Comparison of ENCODE assay signal across 25 cellular contexts in genomic region chr14:90424686-90425255, GRCh38. TPM values are rescaled to one million over a fixed set of nuclear protein-coding genes. Genes with fewer than 3 reads are reported as not detected.
A peak's percentile ranks its signal among the peaks of the same experiment; 100 is the strongest.
DNase-seq lines count a peak whose midpoint lies in the region; ATAC-seq, FAIRE-seq and TF ChIP-seq lines count a peak whose summit lies in the region.
"Had no signal": no experiment of that assay in that cellular context is flagged by ENCODE, and none has a peak within 500 bp of the region (broad histone marks: within the 10 kb centered on the region; RNA-seq: fewer than 3 reads in every experiment).

No MANE protein-coding gene starts in this region.

- no peaks in the 10 kb centered on the region for H3F3A ChIP-seq in neural progenitor cell (ENCODE audit: low read depth)

- FAIRE-seq in GM19239 (lab: Jason Lieb, UNC) (peak; percentile 23), K562 (lab: Jason Lieb, UNC) (no peak)
- FAIRE-seq: A549, G401.6, RCC 7860 had no signal

- in situ Hi-C loops in K562 (cut with MboI): no loop called here

- H2AFZ ChIP-seq in K562 (ENCODE audit: low read depth, low read length) (no peak overlapping the region), neural progenitor cell (replicated peaks) (peak overlapping the region; percentile 40)

- ATAC-seq in K562 (no peak), HG03460 (IDR thresholded peaks at IDR 0.05; ENCODE audit: unreplicated experiment) (no peak), GM21515 (IDR thresholded peaks at IDR 0.05; ENCODE audit: unreplicated experiment) (no peak)
- ATAC-seq: A549; CD8-positive, alpha-beta T cell had no signal

- no peak for TF ChIP-seq POLR2A in K562 (conservative IDR thresholded peaks at IDR 0.05)

- H4K20me1 ChIP-seq in K562 (replicated peaks; ENCODE audit: control insufficient read depth, insufficient read depth, low read length): no peaks in the 10 kb centered on the region
- H4K20me1 ChIP-seq in neural progenitor cell (ENCODE audit: low read depth): no peaks in the 10 kb centered on the region

- CTCF ChIA-PET in K562 (lab: Yijun Ruan, JAX; ENCODE audit: low intra/inter-chr PET ratio): no interaction called here

- TF ChIP-seq CTCF in K562 (IDR thresholded peaks at IDR 0.05 in 2 of 3, conservative IDR thresholded peaks at IDR 0.05 in 1 of 3; ENCODE audit: insufficient read depth in 2 of 3, low read depth in 1 of 3, low read length in 3 of 3) (no peak), glutamatergic neuron (IDR thresholded peaks at IDR 0.05; ENCODE audit: partially characterized antibody, unreplicated experiment) (no peak), neural progenitor cell (IDR thresholded peaks at IDR 0.05) (no peak)

- no peak for TF ChIP-seq EP300 in K562 (IDR thresholded peaks at IDR 0.05; ENCODE audit: low read length)

- H3K27ac Mint-ChIP-seq in glutamatergic neuron (ENCODE audit: unreplicated experiment) (peak overlapping the region; percentile 43), neural progenitor cell (peak overlapping the region; percentile 81)
- H3K27ac Mint-ChIP-seq: CD8-positive, alpha-beta T cell; HFFc6 had no signal

- H3K27ac ChIP-seq in K562 (ENCODE audit: extremely low read depth, low read depth, low read length): no peak overlapping the region
- H3K27ac ChIP-seq in neural progenitor cell: no peak overlapping the region
- H3K27ac ChIP-seq: A549, C4-2B had no signal

- WGBS in K562 (ENCODE audit: insufficient coverage, low coverage, missing lambda C conversion rate): 9% methylated on average over 13 of the region's 14 CpGs

- H3K9me3 ChIP-seq in K562 (replicated peaks; ENCODE audit: control insufficient read depth, insufficient read depth, low read depth, low read length): 0 out of 2 replicates have a peak, but pooled peaks cover 2% of the 10 kb centered on the region
- H3K9me3 ChIP-seq in neural progenitor cell (ENCODE audit: low read depth): no peaks in the 10 kb centered on the region
- H3K9me3 ChIP-seq: A549, Caco-2, SK-N-SH had no signal

- POLR2A ChIA-PET in K562 (lab: Yijun Ruan, JAX): interaction anchor here (0.6 to 1.3 kb wide), 4 partner anchors 41 to 1942 kb away, joined by 3 read pairs; no protein-coding TSS in a partner anchor

- DNase-seq in GM19239 (ENCODE audit: insufficient read length, low spot score): no peak
- no peak for DNase-seq in K562 (ENCODE audit: extremely low read depth in 1 of 4, low spot score in 3 of 4)
- no peak for DNase-seq in glutamatergic neuron
- DNase-seq in neural progenitor cell (ENCODE audit: low spot score): no peak
- DNase-seq in ureter (ENCODE audit: low spot score): no peak
- DNase-seq: AML-193; CD8-positive, alpha-beta T cell; HFFc6; Karpas-422; NCI-H1092; NCI-H1417 treated with DMSO at 0.1 percent for 48 hours; NCI-H1694 treated with DMSO at 0.1 percent for 48 hours; NCI-H2081 treated with DMSO at 0.1 percent for 48 hours; NCI-H2171 treated with DMSO at 0.1 percent for 48 hours; NCI-H524; NCI-H774; SK-N-SH; SW 1271 had no signal

- H3K4me1 Mint-ChIP-seq in glutamatergic neuron (ENCODE audit: low read depth, unreplicated experiment): peaks cover 22% of the 10 kb centered on the region
- peaks cover 35% of the 10 kb centered on the region for H3K4me1 Mint-ChIP-seq in neural progenitor cell

- H3K9me1 ChIP-seq in K562 (ENCODE audit: control insufficient read depth, insufficient read depth, low read length): no peaks in the 10 kb centered on the region

- no TSS peak for BruUV-seq in K562 (replicated peaks; lab: Mats Ljungman, UMichigan)

- H3K4me2 ChIP-seq in K562 (ENCODE audit: insufficient read depth, low read length) (no peak overlapping the region), neural progenitor cell (no peak overlapping the region)
- H3K4me2 ChIP-seq: A549, SK-N-SH had no signal

- TF ChIP-seq RAD21 in K562 (CRISPR knock-in tag; conservative IDR thresholded peaks at IDR 0.05 in 1 of 2, IDR thresholded peaks at IDR 0.05 in 1 of 2): no peak

- no peak overlapping the region for H3K4me3 Mint-ChIP-seq in glutamatergic neuron (ENCODE audit: unreplicated experiment)
- no peak overlapping the region for H3K4me3 Mint-ChIP-seq in neural progenitor cell
- H3K4me3 Mint-ChIP-seq: CD8-positive, alpha-beta T cell; HFFc6 had no signal

- H3K36me3 ChIP-seq in K562 (ENCODE audit: control insufficient read depth, insufficient read depth, low read length) (no peaks in the 10 kb centered on the region), neural progenitor cell (no peaks in the 10 kb centered on the region)

- H3K4me3 ChIP-seq in K562: no peak overlapping the region
- H3K4me3 ChIP-seq in neural progenitor cell: no peak overlapping the region
- H3K4me3 ChIP-seq: A549 had no signal

- intact Hi-C loops in K562 (cut with micrococcal nuclease): no loop called here

- H3K36me3 Mint-ChIP-seq in glutamatergic neuron (ENCODE audit: unreplicated experiment): peaks cover 5% of the 10 kb centered on the region
- no peaks in the 10 kb centered on the region for H3K36me3 Mint-ChIP-seq in neural progenitor cell
- H3K36me3 Mint-ChIP-seq: CD8-positive, alpha-beta T cell had no signal

- peaks cover 0 to 32% of the 10 kb centered on the region in 2 experiments; a peak in 3 of 5 replicates for H3K27me3 ChIP-seq in K562 (ENCODE audit: control insufficient read depth in 2 of 2, insufficient read depth in 2 of 2, low read length in 2 of 2)
- H3K27me3 ChIP-seq in neural progenitor cell: no peaks in the 10 kb centered on the region

- no peaks in the 10 kb centered on the region for H3K79me2 ChIP-seq in K562 (ENCODE audit: control insufficient read depth, insufficient read depth, low read length)
- no peaks in the 10 kb centered on the region for H3K79me2 ChIP-seq in neural progenitor cell (ENCODE audit: low read depth)

- H3K27me3 Mint-ChIP-seq in glutamatergic neuron (ENCODE audit: unreplicated experiment) (peaks cover 6% of the 10 kb centered on the region), neural progenitor cell (ENCODE audit: insufficient read depth, low read depth) (peaks cover 5% of the 10 kb centered on the region)

- no peaks in the 10 kb centered on the region for H3K9me3 Mint-ChIP-seq in glutamatergic neuron (ENCODE audit: unreplicated experiment)
- H3K9me3 Mint-ChIP-seq in neural progenitor cell: peaks cover 7% of the 10 kb centered on the region
- H3K9me3 Mint-ChIP-seq: CD8-positive, alpha-beta T cell; HFFc6 had no signal

- no peak overlapping the region for H3K9ac ChIP-seq in K562 (ENCODE audit: insufficient read depth in 1 of 2, low read depth in 2 of 2, low read length in 2 of 2)
- H3K9ac ChIP-seq in neural progenitor cell: no peak overlapping the region
- H3K9ac ChIP-seq: SK-N-SH had no signal

- no peaks in the 10 kb centered on the region; a peak in 1 of 5 replicates for H3K4me1 ChIP-seq in K562 (replicated peaks in 1 of 2; ENCODE audit: control insufficient read depth in 2 of 2, insufficient read depth in 2 of 2, low read length in 2 of 2)
- H3K4me1 ChIP-seq in neural progenitor cell: no peaks in the 10 kb centered on the region
- H3K4me1 ChIP-seq: Caco-2 had no signal

TF ChIP-seq in K562, 482 proteins besides CTCF, POLR2A, EP300 and RAD21:
- TF ChIP-seq ELF2 (CRISPR knock-in tag; IDR thresholded peaks at IDR 0.05) (no peak), RFX1 (IDR thresholded peaks at IDR 0.05) (peak; percentile 75), L3MBTL2 (IDR thresholded peaks at IDR 0.05) (peak; percentile 34; the same call in 1 of the 2 replicates), PTBP1 (IDR thresholded peaks at IDR 0.05; ENCODE audit: low read depth, low read length) (no peak)
- TF ChIP-seq, protein P1, sequence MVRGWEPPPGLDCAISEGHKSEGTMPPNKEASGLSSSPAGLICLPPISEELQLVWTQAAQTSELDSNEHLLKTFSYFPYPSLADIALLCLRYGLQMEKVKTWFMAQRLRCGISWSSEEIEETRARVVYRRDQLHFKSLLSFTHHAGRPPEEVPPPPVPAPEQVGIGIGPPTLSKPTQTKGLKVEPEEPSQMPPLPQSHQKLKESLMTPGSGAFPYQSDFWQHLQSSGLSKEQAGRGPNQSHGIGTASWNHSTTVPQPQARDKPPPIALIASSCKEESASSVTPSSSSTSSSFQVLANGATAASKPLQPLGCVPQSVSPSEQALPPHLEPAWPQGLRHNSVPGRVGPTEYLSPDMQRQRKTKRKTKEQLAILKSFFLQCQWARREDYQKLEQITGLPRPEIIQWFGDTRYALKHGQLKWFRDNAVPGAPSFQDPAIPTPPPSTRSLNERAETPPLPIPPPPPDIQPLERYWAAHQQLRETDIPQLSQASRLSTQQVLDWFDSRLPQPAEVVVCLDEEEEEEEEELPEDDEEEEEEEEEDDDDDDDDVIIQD (CRISPR knock-in tag; IDR thresholded peaks at IDR 0.05): no peak

RNA-seq across cellular contexts. Expression of gene CALM1, which starts 27.9 kb away (rescaled TPM):
- total RNA-seq in K562 (2011; cell fraction: chromatin; rRNA removed; ENCODE audit: low replicate concordance): 62.1 and 139 TPM in 2 replicates
- 42.4 and 45.7 TPM in 2 replicates for total RNA-seq in K562 (2011; cell fraction: nucleolus; rRNA removed)
- 60.5 and 80.2 TPM in 2 replicates for total RNA-seq in K562 (2011; cell fraction: nucleoplasm; rRNA removed)
- 256 and 290 TPM in 2 replicates for total RNA-seq in K562 (2014; rRNA removed)
- total RNA-seq in K562 (2014; rRNA removed; fragmentation: Illumina TruSeq; extraction: Trizol): 158 and 169 TPM in 2 replicates
- 139 and 148 TPM in 2 replicates for total RNA-seq in K562 (2015; rRNA removed; fragmentation: Illumina TruSeq; extraction: Trizol)
- 141 and 155 TPM in 2 replicates for total RNA-seq in K562 (2021)
- polyA plus RNA-seq in K562 (2011; rRNA removed): 128 and 161 TPM in 2 replicates
- 77.4 and 107 TPM in 2 replicates for polyA plus RNA-seq in K562 (2011; cell fraction: cytosol; rRNA removed)
- 56.0 and 78.4 TPM in 2 replicates for polyA plus RNA-seq in K562 (2011; cell fraction: nucleus; rRNA removed)
- 143 and 146 TPM in 2 replicates for polyA plus RNA-seq in K562 (2012)
- polyA plus RNA-seq in K562 (2014; fragmentation: Illumina TruSeq; extraction: Trizol): 206 and 269 TPM in 2 replicates
- 10 to 100 TPM; 48.0 to 85.7 TPM for polyA plus RNA-seq in K562 (2014; fragmentation: Nextera tagmentation; extraction: Ambion mirVana)
- polyA plus RNA-seq in K562 (2014; rRNA removed): 162 and 178 TPM in 2 replicates
- polyA minus RNA-seq in K562 (2011; rRNA and poly(A)+ RNA removed): 242 and 267 TPM in 2 replicates
- polyA minus RNA-seq in K562 (2011; cell fraction: cytosol; rRNA and poly(A)+ RNA removed): 56.8 and 84.7 TPM in 2 replicates
- 73.0 and 82.9 TPM in 2 replicates for polyA minus RNA-seq in K562 (2011; cell fraction: nucleus; rRNA and poly(A)+ RNA removed)
- total RNA-seq in glutamatergic neuron (ENCODE audit: unreplicated experiment): 590 TPM
- 273 and 362 TPM in 2 replicates for total RNA-seq in neural progenitor cell (ENCODE audit: low replicate concordance)
- total RNA-seq in ureter: 335 TPM
